In the genomic region with DNA sequence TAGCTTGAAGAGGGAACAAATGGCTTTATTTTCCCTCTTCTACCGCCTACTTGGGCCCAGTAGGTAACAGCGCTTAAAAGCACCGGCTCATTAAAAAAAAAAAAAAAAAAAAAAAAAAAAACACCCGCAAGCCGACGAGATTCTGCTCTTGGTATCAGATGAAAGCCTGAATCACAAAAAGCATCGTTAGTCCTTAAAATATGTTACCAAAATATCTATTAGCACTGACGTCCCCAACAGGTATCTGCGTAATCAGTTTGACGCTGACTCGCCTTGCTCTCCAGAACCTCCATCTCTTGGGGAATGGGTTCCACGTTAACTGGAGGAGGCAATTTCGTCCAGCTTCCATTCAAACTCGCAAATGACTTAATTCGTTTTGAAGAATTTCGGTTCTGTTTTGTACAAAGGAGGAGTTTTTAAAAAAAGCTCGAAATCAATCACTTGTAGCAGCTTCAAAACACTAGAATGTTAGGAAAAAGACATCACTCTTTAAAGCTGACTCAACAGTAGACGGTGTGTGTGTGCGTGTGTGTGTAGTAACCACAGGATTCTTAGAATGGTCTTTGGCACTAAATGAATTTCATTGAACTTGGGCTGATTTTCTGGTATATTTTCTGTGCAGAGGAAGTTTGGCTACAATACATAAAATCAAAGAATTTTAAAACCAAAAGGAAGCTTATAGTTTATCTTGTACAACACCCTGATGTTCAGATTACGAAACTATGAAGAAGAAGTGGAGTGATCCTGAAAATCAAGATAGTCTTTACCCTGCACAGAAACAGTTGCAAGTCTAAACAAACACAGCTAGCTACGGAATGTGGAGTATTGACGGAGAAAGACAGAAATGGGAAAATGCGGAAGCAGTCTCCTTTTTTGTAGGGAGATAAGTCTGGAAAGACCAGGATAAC, we compare ENCODE assay signal across 8 cellular contexts. TPM values are rescaled to one million over a fixed set of nuclear protein-coding genes. Genes with fewer than 3 reads are reported as not detected.
DNase-seq lines count a peak whose midpoint lies in the region; TF ChIP-seq lines count a peak whose summit lies in the region.

No MANE protein-coding gene starts in this region.

- H3K27ac ChIP-seq in HUES6 (ENCODE audit: low read depth, low read length), result no peak overlapping the region

- no peaks in the 10 kb centered on the region for H3K36me3 ChIP-seq in HUES6 (ENCODE audit: control insufficient read depth, insufficient read depth, low read length)

- peaks cover 0 to 2% (median 0%) of the 10 kb centered on the region in 5 experiments for H3K9me3 Mint-ChIP-seq in brain

- H3K36me3 Mint-ChIP-seq in brain, result peaks cover 4% of the 10 kb centered on the region

- H3K27ac Mint-ChIP-seq in brain, result peak overlapping the region; percentile 99 to 100 (median 99)

- DNase-seq in DMS 273 (lab: John Stamatoyannopoulos, UW; ENCODE audit: unreplicated experiment) (peak; percentile 40), DMS 273 treated with DMSO at 0.1 percent for 48 hours (lab: John Stamatoyannopoulos, UW) (no peak), T-helper 1 cell (peak in 3 of 5 donors; percentile 13 to 89 (median 24)), kidney glomerular epithelial cell (lab: John Stamatoyannopoulos, UW) (peak; percentile 65), SKM-1 (lab: John Stamatoyannopoulos, UW; ENCODE audit: unreplicated experiment) (no peak)
- DNase-seq in stimulated activated CD4-positive, alpha-beta T cell treated with anti-CD3 and anti-CD28 coated beads, Interleukin-1b, Interleukin-23, amount 100 ng/mL, for 48 hours, result peak; percentile 58

- peak overlapping the region; percentile 93 for H3K4me3 ChIP-seq in HUES6 (ENCODE audit: low read depth, low read length)

- H3K4me1 ChIP-seq in HUES6 (ENCODE audit: control insufficient read depth, insufficient read depth, low read length), result peaks cover 9% of the 10 kb centered on the region

- H3K9ac ChIP-seq in HUES6 (ENCODE audit: low read length), result peak overlapping the region; percentile 39

- H3K4me1 Mint-ChIP-seq in brain, result peaks cover 31% of the 10 kb centered on the region

- H3K27me3 Mint-ChIP-seq in brain, result peaks cover 19% of the 10 kb centered on the region

- H3K9me3 ChIP-seq in HUES6 (ENCODE audit: control insufficient read depth, insufficient read depth, low read depth, low read length), result no peaks in the 10 kb centered on the region

- H3K4me3 Mint-ChIP-seq in brain, result peak overlapping the region; percentile 98 to 100 (median 99)

- peaks cover 16% of the 10 kb centered on the region for H3K27me3 ChIP-seq in HUES6 (ENCODE audit: control insufficient read depth, insufficient read depth, low read length)

- no peak for TF ChIP-seq CTCF in brain (conservative IDR thresholded peaks at IDR 0.05)

RNA-seq across cellular contexts. Expression of a gene that starts 1.1 kb away (rescaled TPM):
- polyA plus RNA-seq in brain (ENCODE audit: insufficient read depth, low read depth, low replicate concordance), result 3.6 TPM

Comparison
In these comparisons a context has a peak if more than half of its experiments do, and no peak if none do; other contexts are left out.
1. DNase-seq: peak in DMS 273 (single experiment), T-helper 1 cell (3 of 5), kidney glomerular epithelial cell (single experiment) and stimulated activated CD4-positive, alpha-beta T cell treated with anti-CD3 and anti-CD28 coated beads, Interleukin-1b, Interleukin-23, amount 100 ng/mL, for 48 hours (single experiment); none in DMS 273 treated with DMSO at 0.1 percent for 48 hours (single experiment) and SKM-1 (single experiment).